Comparison of ENCODE assay signal across 36 cellular contexts in the genomic region with DNA sequence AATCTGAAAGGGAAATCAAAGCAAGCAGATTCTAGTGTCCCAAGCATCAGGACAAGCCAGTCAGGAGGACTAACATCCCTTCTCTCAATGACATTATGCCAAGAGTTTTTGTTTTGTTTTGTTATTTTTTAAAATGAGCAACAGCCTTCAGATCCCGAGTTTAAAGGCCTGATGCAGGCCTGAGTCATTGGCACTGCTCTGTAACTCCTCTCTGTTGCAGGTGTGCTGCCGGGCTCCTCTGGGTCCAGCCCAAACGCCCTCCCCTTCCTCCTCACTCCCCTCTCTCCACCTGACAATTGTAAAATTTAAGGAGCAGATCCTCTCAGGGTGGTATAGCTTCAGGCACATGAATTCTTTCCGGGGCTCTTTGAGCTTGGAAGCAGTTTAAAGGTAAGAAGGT.
"Had no signal": no experiment of that assay in that cellular context is flagged by ENCODE, and none has a peak within 500 bp of the region (broad histone marks: within the 10 kb centered on the region; RNA-seq: fewer than 3 reads in every experiment).

No MANE protein-coding gene starts in this region.

- H3K27ac Mint-ChIP-seq: activated CD4-positive, alpha-beta memory T cell treated with anti-CD3 and anti-CD28 coated beads, Interleukin-2, amount 10 ng/mL, durations not matched to agents 7 days and 5 days; activated CD8-positive, alpha-beta memory T cell treated with anti-CD3 and anti-CD28 coated beads, Interleukin-2, amount 10 ng/mL, durations not matched to agents 7 days and 5 days; activated naive CD8-positive, alpha-beta T cell treated with anti-CD3 and anti-CD28 coated beads for 36 hours had no signal

- H3K36me3 ChIP-seq: brain microvascular endothelial cell had no signal

- H3K27ac ChIP-seq: brain microvascular endothelial cell, PC-9, RWPE1, VCaP had no signal

- H3K36me3 Mint-ChIP-seq: activated CD8-positive, alpha-beta memory T cell treated with anti-CD3 and anti-CD28 coated beads, Interleukin-2, amount 10 ng/mL, durations not matched to agents 7 days and 5 days; activated naive CD8-positive, alpha-beta T cell treated with anti-CD3 and anti-CD28 coated beads for 36 hours had no signal

- H3K4me3 ChIP-seq: K562, PC-9 had no signal

- H3K4me2 ChIP-seq: PC-9 had no signal

- H2AFZ ChIP-seq: PC-9 had no signal

- ATAC-seq: activated CD8-positive, alpha-beta memory T cell treated with anti-CD3 and anti-CD28 coated beads, Interleukin-2, amount 10 ng/mL, durations not matched to agents 7 days and 5 days; K562 had no signal

- H3K4me3 Mint-ChIP-seq: activated CD4-positive, alpha-beta memory T cell treated with anti-CD3 and anti-CD28 coated beads, Interleukin-2, amount 10 ng/mL, durations not matched to agents 7 days and 5 days; activated CD8-positive, alpha-beta memory T cell treated with anti-CD3 and anti-CD28 coated beads, Interleukin-2, amount 10 ng/mL, durations not matched to agents 7 days and 5 days; activated naive CD8-positive, alpha-beta T cell treated with anti-CD3 and anti-CD28 coated beads for 36 hours had no signal

- DNase-seq: activated CD4-positive, alpha-beta memory T cell treated with anti-CD3 and anti-CD28 coated beads, Interleukin-2, amount 10 ng/mL, durations not matched to agents 7 days and 5 days; activated CD4-positive, alpha-beta T cell treated with anti-CD3 and anti-CD28 coated beads for 1 hour; activated CD4-positive, alpha-beta T cell treated with anti-CD3 and anti-CD28 coated beads for 48 hours; activated CD4-positive, CD25-positive, alpha-beta regulatory T cell; activated CD8-positive, alpha-beta memory T cell treated with anti-CD3 and anti-CD28 coated beads for 24 hours; activated CD8-positive, alpha-beta memory T cell treated with anti-CD3 and anti-CD28 coated beads, Interleukin-2, amount 10 ng/mL, durations not matched to agents 7 days and 5 days; activated CD8-positive, alpha-beta memory T cell treated with anti-CD3 and anti-CD28 coated beads, Interleukin-2, amount 50 U/mL, for 48 hours; activated effector memory CD4-positive, alpha-beta T cell treated with anti-CD3 and anti-CD28 coated beads, Interleukin-2, amount 50 U/mL, for 16 hours; activated naive CD4-positive, alpha-beta T cell; activated naive CD4-positive, alpha-beta T cell treated with anti-CD3 and anti-CD28 coated beads, Interleukin-2, amount 50 U/mL, for 16 hours; activated naive CD8-positive, alpha-beta T cell treated with anti-CD3 and anti-CD28 coated beads for 36 hours; activated T-cell treated with anti-CD3 and anti-CD28 coated beads, Interleukin-2, amount 50 U/mL, for 48 hours; amniotic stem cell; aorta; brain microvascular endothelial cell; NCI-H1105; NCI-H1417 treated with DMSO at 0.1 percent for 48 hours; NCI-H187 treated with DMSO at 0.1 percent for 48 hours; NCI-H2081 treated with DMSO at 0.1 percent for 48 hours; NCI-H2171 treated with DMSO at 0.1 percent for 48 hours; NCI-H2227 treated with DMSO at 0.1 percent for 48 hours; NCI-H446; NCI-H510A treated with DMSO at 0.1 percent for 48 hours; NCI-H526 treated with DMSO at 0.1 percent for 48 hours; NCI-H82; NK-92 treated with Interleukin-12 subunit alpha and Interleukin-12 subunit beta, amount 100 ng/mL, for 24 hours; PC-9; Right ventricle myocardium superior; SW 1271; T-helper 1 cell; T-helper 2 cell; T-helper 9 cell had no signal

- FAIRE-seq: K562, RCC 7860 had no signal

- H3K4me1 Mint-ChIP-seq: activated CD4-positive, alpha-beta memory T cell treated with anti-CD3 and anti-CD28 coated beads, Interleukin-2, amount 10 ng/mL, durations not matched to agents 7 days and 5 days; activated CD8-positive, alpha-beta memory T cell treated with anti-CD3 and anti-CD28 coated beads, Interleukin-2, amount 10 ng/mL, durations not matched to agents 7 days and 5 days; activated naive CD8-positive, alpha-beta T cell treated with anti-CD3 and anti-CD28 coated beads for 36 hours had no signal

- H3K27me3 ChIP-seq: brain microvascular endothelial cell had no signal

- H3K27me3 Mint-ChIP-seq: activated CD4-positive, alpha-beta memory T cell treated with anti-CD3 and anti-CD28 coated beads, Interleukin-2, amount 10 ng/mL, durations not matched to agents 7 days and 5 days; activated CD8-positive, alpha-beta memory T cell treated with anti-CD3 and anti-CD28 coated beads, Interleukin-2, amount 10 ng/mL, durations not matched to agents 7 days and 5 days; activated naive CD8-positive, alpha-beta T cell treated with anti-CD3 and anti-CD28 coated beads for 36 hours had no signal
